ENCODE assay signal across 27 cellular contexts in genomic region chr11:97471480-97471879, GRCh38.
"Had no signal": no experiment of that assay in that cellular context is flagged by ENCODE, and none has a peak within 500 bp of the region (broad histone marks: within the 10 kb centered on the region; RNA-seq: fewer than 3 reads in every experiment).

No MANE protein-coding gene starts in this region.

- H3K4me3 ChIP-seq: neural progenitor cell, pancreas, psoas muscle, right lobe of liver, sigmoid colon, smooth muscle cell, stomach, thoracic aorta, thyroid gland, tibial nerve, upper lobe of left lung, uterus had no signal

- H3K27ac ChIP-seq: neural progenitor cell, pancreas, psoas muscle, right lobe of liver, sigmoid colon, stomach, thoracic aorta, thyroid gland, tibial nerve, upper lobe of left lung, uterus had no signal

- H3K36me3 Mint-ChIP-seq: neural progenitor cell; stimulated activated effector memory CD8-positive, alpha-beta T cell treated with anti-CD3 and anti-CD28 coated beads, Interleukin-12 subunit alpha, Interleukin-12 subunit beta, amount 100 ng/mL, for 72 hours; stimulated activated naive B cell treated with anti-CD40 and anti-IgM and Interleukin-4, amounts not matched to agents 10 μg/mL and 1 μg/mL and 100 μg/mL, for 72 hours had no signal

- H3K9me3 ChIP-seq: pancreas, right lobe of liver, thyroid gland had no signal

- ATAC-seq: naive thymus-derived CD4-positive, alpha-beta T cell; natural killer cell; pancreas; psoas muscle; right cardiac atrium; stimulated activated effector memory CD8-positive, alpha-beta T cell treated with anti-CD3 and anti-CD28 coated beads, Interleukin-12 subunit alpha, Interleukin-12 subunit beta, amount 100 ng/mL, for 72 hours; stimulated activated naive B cell treated with anti-CD40 and anti-IgM and Interleukin-4, amounts not matched to agents 10 μg/mL and 1 μg/mL and 100 μg/mL, for 72 hours had no signal

- H3K27ac Mint-ChIP-seq: naive thymus-derived CD4-positive, alpha-beta T cell; natural killer cell; nephron; neural progenitor cell; progenitor cell of endocrine pancreas; stimulated activated effector memory CD8-positive, alpha-beta T cell treated with anti-CD3 and anti-CD28 coated beads, Interleukin-12 subunit alpha, Interleukin-12 subunit beta, amount 100 ng/mL, for 72 hours; stimulated activated naive B cell treated with anti-CD40 and anti-IgM and Interleukin-4, amounts not matched to agents 10 μg/mL and 1 μg/mL and 100 μg/mL, for 72 hours; stimulated activated naive CD8-positive, alpha-beta T cell treated with anti-CD3 and anti-CD28 coated beads, Interleukin-15, Interleukin-2, amounts not matched to agents 100 ng/mL and 50 ng/mL, for 24 hours had no signal

- H3K9ac ChIP-seq: neural progenitor cell had no signal

- H3K27me3 ChIP-seq: neural progenitor cell, pancreas, right lobe of liver, sigmoid colon, stomach, thyroid gland, tibial nerve, upper lobe of left lung, uterus had no signal

- H3K4me1 ChIP-seq: neural progenitor cell, pancreas, psoas muscle, right lobe of liver, sigmoid colon, stomach, thyroid gland, tibial nerve, upper lobe of left lung, uterus had no signal

- H3K4me3 Mint-ChIP-seq: naive thymus-derived CD4-positive, alpha-beta T cell; natural killer cell; nephron; neural progenitor cell; stimulated activated effector memory CD8-positive, alpha-beta T cell treated with anti-CD3 and anti-CD28 coated beads, Interleukin-12 subunit alpha, Interleukin-12 subunit beta, amount 100 ng/mL, for 72 hours; stimulated activated naive B cell treated with anti-CD40 and anti-IgM and Interleukin-4, amounts not matched to agents 10 μg/mL and 1 μg/mL and 100 μg/mL, for 72 hours; stimulated activated naive CD8-positive, alpha-beta T cell treated with anti-CD3 and anti-CD28 coated beads, Interleukin-15, Interleukin-2, amounts not matched to agents 100 ng/mL and 50 ng/mL, for 24 hours had no signal

- DNase-seq: naive thymus-derived CD4-positive, alpha-beta T cell; natural killer cell; occipital lobe; psoas muscle; right cardiac atrium; right lobe of liver; sigmoid colon; stimulated activated CD4-positive, alpha-beta T cell treated with anti-CD3 and anti-CD28 coated beads, Interleukin-15, amount 100 ng/mL, for 24 hours; stimulated activated CD4-positive, alpha-beta T cell treated with anti-CD3 and anti-CD28 coated beads, Interleukin-2, amount 100 ng/mL, for 24 hours; stimulated activated CD4-positive, alpha-beta T cell treated with anti-CD3 and anti-CD28 coated beads, Interleukin-2, amount 100 ng/mL, for 48 hours; stimulated activated CD4-positive, alpha-beta T cell treated with anti-CD3 and anti-CD28 coated beads, Interleukin-4, amount 100 ng/mL, for 24 hours; stimulated activated naive B cell treated with anti-CD40 and anti-IgM and Interleukin-4, amounts not matched to agents 10 μg/mL and 1 μg/mL and 100 μg/mL, for 72 hours; stimulated activated naive CD4-positive, alpha-beta T cell treated with Interleukin-2 at 50 U/mL for 16 hours; stomach; thyroid gland; trophoblast cell; upper lobe of left lung; uterus had no signal

- H3K36me3 ChIP-seq: neural progenitor cell, pancreas, right lobe of liver, sigmoid colon, stomach, thoracic aorta, thyroid gland, tibial nerve, upper lobe of left lung, uterus had no signal

- H3K27me3 Mint-ChIP-seq: naive thymus-derived CD4-positive, alpha-beta T cell; progenitor cell of endocrine pancreas; stimulated activated naive B cell treated with anti-CD40 and anti-IgM and Interleukin-4, amounts not matched to agents 10 μg/mL and 1 μg/mL and 100 μg/mL, for 72 hours; stimulated activated naive CD8-positive, alpha-beta T cell treated with anti-CD3 and anti-CD28 coated beads, Interleukin-15, Interleukin-2, amounts not matched to agents 100 ng/mL and 50 ng/mL, for 24 hours had no signal

- H3K4me1 Mint-ChIP-seq: naive thymus-derived CD4-positive, alpha-beta T cell; natural killer cell; nephron; neural progenitor cell; stimulated activated effector memory CD8-positive, alpha-beta T cell treated with anti-CD3 and anti-CD28 coated beads, Interleukin-12 subunit alpha, Interleukin-12 subunit beta, amount 100 ng/mL, for 72 hours; stimulated activated naive B cell treated with anti-CD40 and anti-IgM and Interleukin-4, amounts not matched to agents 10 μg/mL and 1 μg/mL and 100 μg/mL, for 72 hours had no signal

- FAIRE-seq: pancreas had no signal
